24 cellular contexts compared by ENCODE assay signal in the genomic region with DNA sequence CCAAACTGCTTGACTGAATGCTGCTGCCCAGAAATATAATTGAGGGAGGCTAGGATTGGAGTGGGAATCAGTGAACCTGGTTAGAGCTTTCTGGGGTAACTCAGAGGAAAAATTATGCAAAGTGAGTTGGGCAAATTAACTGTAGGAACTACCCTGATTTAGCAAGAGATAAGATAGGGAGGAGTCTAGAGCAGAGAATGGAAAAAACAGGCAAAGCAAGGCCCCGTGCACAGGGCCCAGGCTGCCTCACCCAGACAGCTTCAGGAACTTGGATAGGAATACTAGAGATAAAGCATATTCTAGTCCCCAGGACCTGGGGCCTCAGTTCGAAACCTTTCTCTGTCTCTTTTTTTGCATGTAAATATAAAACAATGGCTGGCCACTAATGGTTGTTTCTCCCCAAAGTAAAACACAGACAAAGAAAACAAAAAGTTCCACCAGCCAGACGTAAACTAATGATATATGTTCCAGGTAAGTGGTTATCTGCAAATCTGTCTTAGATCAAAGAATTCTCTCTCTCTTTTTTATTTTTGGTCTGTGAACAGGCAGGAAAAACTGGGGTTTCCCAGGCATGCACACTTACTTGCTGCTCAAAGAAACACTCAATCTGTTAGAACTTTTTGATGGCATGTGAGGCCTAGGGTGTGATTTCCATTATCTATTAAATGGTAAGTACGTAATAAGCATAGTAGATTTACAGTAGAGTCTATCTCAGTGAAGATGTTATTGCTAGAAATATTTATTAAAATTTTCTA.
DNase-seq lines count a peak whose midpoint lies in the region; ATAC-seq and TF ChIP-seq lines count a peak whose summit lies in the region.
"Had no signal": no experiment of that assay in that cellular context is flagged by ENCODE, and none has a peak within 500 bp of the region (broad histone marks: within the 10 kb centered on the region; RNA-seq: fewer than 3 reads in every experiment).

No MANE protein-coding gene starts in this region.

- peak; percentile 75 for ATAC-seq in T-helper 17 cell
- ATAC-seq in GM19467 (IDR thresholded peaks at IDR 0.05; ENCODE audit: unreplicated experiment), result no peak
- ATAC-seq: GM12878, SK-N-SH treated with all-trans-retinoic acid at 6 μM for 48 hours had no signal

- no peaks in the 10 kb centered on the region for H3K36me3 ChIP-seq in CD4-positive, alpha-beta memory T cell (ENCODE audit: insufficient read depth, low read length)
- no peaks in the 10 kb centered on the region for H3K36me3 ChIP-seq in SK-N-SH (replicated peaks in 1 of 2; ENCODE audit: control insufficient read depth in 1 of 2, insufficient read depth in 2 of 2, low read length in 1 of 2)
- H3K36me3 ChIP-seq in thyroid gland, result no peaks in the 10 kb centered on the region

- no peak overlapping the region for H3K27ac ChIP-seq in CD4-positive, alpha-beta memory T cell (ENCODE audit: low read depth, low read length)
- no peak overlapping the region for H3K27ac ChIP-seq in SK-N-SH (ENCODE audit: low read depth in 2 of 2, low read length in 1 of 2)
- H3K27ac ChIP-seq in thyroid gland, result no peak overlapping the region
- H3K27ac ChIP-seq: KMS-11 had no signal

- H3K4me3 ChIP-seq in CD4-positive, alpha-beta memory T cell (ENCODE audit: low read length in 2 of 2), result no peak overlapping the region
- H3K4me3 ChIP-seq in SK-N-SH (ENCODE audit: low read depth in 2 of 2, low read length in 1 of 2) (no peak overlapping the region), thyroid gland (replicated peaks in 1 of 3) (no peak overlapping the region)
- H3K4me3 ChIP-seq: GM12878 had no signal

- no peak for DNase-seq in CD14-positive monocyte (ENCODE audit: low spot score)
- peak in 2 of 5 donors; percentile 13 to 14 for DNase-seq in CD4-positive, alpha-beta memory T cell
- no peak for DNase-seq in T-helper 17 cell
- no peak for DNase-seq in epidermal melanocyte (ENCODE audit: insufficient read length, low spot score)
- no peak for DNase-seq in SK-N-SH
- no peak for DNase-seq in thyroid gland
- DNase-seq: ACHN; Calu3; DMS53; EL; H7; NCI-H1092; NCI-H1436 treated with DMSO at 0.1 percent for 48 hours; NCI-H2029 treated with DMSO at 0.1 percent for 48 hours; NCI-H510A; NCI-H748 treated with DMSO at 0.1 percent for 48 hours; NK-92 treated with Interleukin-12 subunit alpha and Interleukin-12 subunit beta, amount 100 ng/mL, for 24 hours; SHP77; T-helper 1 cell had no signal

- H3K4me3 Mint-ChIP-seq in CD14-positive monocyte (no peak overlapping the region), T-helper 17 cell (no peak overlapping the region), nephron (no peak overlapping the region)
- peak overlapping the region in 3 of 8 donors; percentile 6 to 29 (median 28) for H3K4me3 Mint-ChIP-seq in CD4-positive, alpha-beta memory T cell

- H3K9me3 ChIP-seq in CD4-positive, alpha-beta memory T cell (ENCODE audit: control insufficient read depth in 1 of 2, low read length in 2 of 2), result no peaks in the 10 kb centered on the region
- no peaks in the 10 kb centered on the region for H3K9me3 ChIP-seq in T-helper 17 cell (ENCODE audit: control insufficient read depth, low read length, poor library complexity, severe bottlenecking)
- no peaks in the 10 kb centered on the region for H3K9me3 ChIP-seq in SK-N-SH
- no peaks in the 10 kb centered on the region for H3K9me3 ChIP-seq in thyroid gland

- no peaks in the 10 kb centered on the region for H3F3A ChIP-seq in SK-N-SH (replicated peaks; ENCODE audit: insufficient read depth)

- POLR2A ChIA-PET in CD4-positive, alpha-beta memory T cell (lab: Charles Lee; ENCODE audit: partially characterized antibody), result interaction anchor here (1.0 kb wide), 1 partner anchor 18 kb away, joined by 5 read pairs; no protein-coding TSS in a partner anchor
- POLR2A ChIA-PET in SK-N-SH (lab: Yijun Ruan, JAX), result no interaction called here

- H3K4me1 ChIP-seq in CD4-positive, alpha-beta memory T cell (ENCODE audit: insufficient read depth, low read length), result peaks cover 27% of the 10 kb centered on the region
- H3K4me1 ChIP-seq in SK-N-SH (ENCODE audit: control insufficient read depth in 1 of 2, insufficient read depth in 2 of 2, low read depth in 1 of 2, low read length in 1 of 2), result peaks cover 0 to 8% of the 10 kb centered on the region in 2 experiments; a peak in 1 of 4 replicates
- H3K4me1 ChIP-seq in thyroid gland, result peaks cover 4 to 6% of the 10 kb centered on the region in 2 donors

- H3K27ac Mint-ChIP-seq in CD14-positive monocyte (peak overlapping the region in 5 of 7 donors; percentile 20 to 78 (median 42)), T-helper 17 cell (peak overlapping the region; percentile 89), nephron (peak overlapping the region; percentile 18 to 73 (median 46))
- H3K27ac Mint-ChIP-seq in CD4-positive, alpha-beta memory T cell, result peak overlapping the region; percentile 12 to 88 (median 51)

- 73% methylated on average over 4 of the region's 4 CpGs for WGBS in SK-N-SH (ENCODE audit: low lambda C conversion rate)
- 89 to 90% methylated on average over 3 of the region's 4 CpGs for WGBS in thyroid gland, 2 donors

- CTCF ChIA-PET in CD4-positive, alpha-beta memory T cell (lab: Charles Lee; ENCODE audit: partially characterized antibody), result no interaction called here
- CTCF ChIA-PET in SK-N-SH (lab: Yijun Ruan, JAX), result no interaction called here

- TF ChIP-seq CTCF in CD14-positive monocyte (IDR thresholded peaks at IDR 0.05), result no peak
- TF ChIP-seq CTCF in nephron (IDR thresholded peaks at IDR 0.05; ENCODE audit: unreplicated experiment in 3 of 3), result no peak
- no peak for TF ChIP-seq CTCF in SK-N-SH (IDR thresholded peaks at IDR 0.05)
- no peak for TF ChIP-seq CTCF in thyroid gland (IDR thresholded peaks at IDR 0.05)

- peaks cover 27% of the 10 kb centered on the region for H3K4me1 Mint-ChIP-seq in CD14-positive monocyte
- H3K4me1 Mint-ChIP-seq in CD4-positive, alpha-beta memory T cell, result peaks cover 22 to 50% (median 39%) of the 10 kb centered on the region in 4 donors
- peaks cover 36% of the 10 kb centered on the region for H3K4me1 Mint-ChIP-seq in T-helper 17 cell
- H3K4me1 Mint-ChIP-seq in nephron, result peaks cover 8% of the 10 kb centered on the region

- H2AFZ ChIP-seq in SK-N-SH (ENCODE audit: low read depth), result no peak overlapping the region

- intact Hi-C loops in CD14-positive monocyte (cut with micrococcal nuclease), result no loop called here
- intact Hi-C loops in CD4-positive, alpha-beta memory T cell (cut with micrococcal nuclease), result no loop called here
- intact Hi-C loops in thyroid gland (cut with DNase I), result no loop called here

- H3K9me2 ChIP-seq in SK-N-SH, result no peaks in the 10 kb centered on the region

- H3K9ac ChIP-seq in SK-N-SH, result no peak overlapping the region
- H3K9ac ChIP-seq: KMS-11 had no signal

- TF ChIP-seq EP300 in SK-N-SH (IDR thresholded peaks at IDR 0.05; ENCODE audit: borderline replicate concordance in 1 of 2, low read depth in 1 of 2, low read length in 1 of 2), result no peak

- H3K79me2 ChIP-seq in SK-N-SH (ENCODE audit: insufficient read depth), result no peaks in the 10 kb centered on the region

- H3K4me2 ChIP-seq in SK-N-SH, result no peak overlapping the region
- H3K4me2 ChIP-seq: KMS-11 had no signal

- H4K20me1 ChIP-seq in SK-N-SH (ENCODE audit: insufficient read depth), result no peaks in the 10 kb centered on the region

- no peak for TF ChIP-seq RAD21 in SK-N-SH (IDR thresholded peaks at IDR 0.05; ENCODE audit: low read length)

- H3K27me3 ChIP-seq in CD4-positive, alpha-beta memory T cell (ENCODE audit: insufficient read depth, low read length), result no peaks in the 10 kb centered on the region
- H3K27me3 ChIP-seq in SK-N-SH (ENCODE audit: insufficient read depth) (no peaks in the 10 kb centered on the region; the same call in 1 of the 2 replicates), thyroid gland (no peaks in the 10 kb centered on the region)

- H3K36me3 Mint-ChIP-seq in CD14-positive monocyte (peaks cover 0 to 2% of the 10 kb centered on the region in 2 donors), T-helper 17 cell (ENCODE audit: low read depth) (no peaks in the 10 kb centered on the region), nephron (ENCODE audit: low read depth) (no peaks in the 10 kb centered on the region)
- no peaks in the 10 kb centered on the region for H3K36me3 Mint-ChIP-seq in CD4-positive, alpha-beta memory T cell

- H3K9me3 Mint-ChIP-seq in CD14-positive monocyte (peaks cover 0 to 2% (median 0%) of the 10 kb centered on the region in 7 donors), nephron (no peaks in the 10 kb centered on the region)
- H3K9me3 Mint-ChIP-seq in CD4-positive, alpha-beta memory T cell, result peaks cover 0 to 2% (median 0%) of the 10 kb centered on the region in 8 donors

- no peak for TF ChIP-seq POLR2A in thyroid gland (IDR thresholded peaks at IDR 0.05)

- no peaks in the 10 kb centered on the region for H3K27me3 Mint-ChIP-seq in CD14-positive monocyte (ENCODE audit: low read depth in 3 of 3)
- H3K27me3 Mint-ChIP-seq in CD4-positive, alpha-beta memory T cell, result no peaks in the 10 kb centered on the region
- no peaks in the 10 kb centered on the region for H3K27me3 Mint-ChIP-seq in T-helper 17 cell
- H3K27me3 Mint-ChIP-seq in nephron (ENCODE audit: low read depth), result peaks cover 7% of the 10 kb centered on the region

TF ChIP-seq in SK-N-SH, 30 proteins besides CTCF, POLR2A, EP300 and RAD21 (continues in another document):
- no peak for TF ChIP-seq FOXJ3 (CRISPR knock-in tag; IDR thresholded peaks at IDR 0.05)
- no peak for TF ChIP-seq EZH2phosphoT487 (IDR thresholded peaks at IDR 0.05; ENCODE audit: borderline replicate concordance, low read depth)
- TF ChIP-seq, protein P1, sequence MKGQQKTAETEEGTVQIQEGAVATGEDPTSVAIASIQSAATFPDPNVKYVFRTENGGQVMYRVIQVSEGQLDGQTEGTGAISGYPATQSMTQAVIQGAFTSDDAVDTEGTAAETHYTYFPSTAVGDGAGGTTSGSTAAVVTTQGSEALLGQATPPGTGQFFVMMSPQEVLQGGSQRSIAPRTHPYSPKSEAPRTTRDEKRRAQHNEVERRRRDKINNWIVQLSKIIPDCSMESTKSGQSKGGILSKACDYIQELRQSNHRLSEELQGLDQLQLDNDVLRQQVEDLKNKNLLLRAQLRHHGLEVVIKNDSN (IDR thresholded peaks at IDR 0.05; ENCODE audit: borderline replicate concordance, low read depth), result no peak
- no peak for TF ChIP-seq RFX5 (IDR thresholded peaks at IDR 0.05; ENCODE audit: low read length)
- no peak for TF ChIP-seq SIN3A (IDR thresholded peaks at IDR 0.05; ENCODE audit: borderline replicate concordance, low read depth, low read length)
- no peak for TF ChIP-seq TCF12 (IDR thresholded peaks at IDR 0.05)
- TF ChIP-seq, protein P2, sequence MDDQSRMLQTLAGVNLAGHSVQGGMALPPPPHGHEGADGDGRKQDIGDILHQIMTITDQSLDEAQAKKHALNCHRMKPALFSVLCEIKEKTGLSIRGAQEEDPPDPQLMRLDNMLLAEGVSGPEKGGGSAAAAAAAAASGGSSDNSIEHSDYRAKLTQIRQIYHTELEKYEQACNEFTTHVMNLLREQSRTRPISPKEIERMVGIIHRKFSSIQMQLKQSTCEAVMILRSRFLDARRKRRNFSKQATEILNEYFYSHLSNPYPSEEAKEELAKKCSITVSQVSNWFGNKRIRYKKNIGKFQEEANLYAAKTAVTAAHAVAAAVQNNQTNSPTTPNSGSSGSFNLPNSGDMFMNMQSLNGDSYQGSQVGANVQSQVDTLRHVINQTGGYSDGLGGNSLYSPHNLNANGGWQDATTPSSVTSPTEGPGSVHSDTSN (IDR thresholded peaks at IDR 0.05), result no peak
- TF ChIP-seq NFIC (IDR thresholded peaks at IDR 0.05; ENCODE audit: borderline replicate concordance), result no peak
